Comparison of ENCODE assay signal across 8 cellular contexts in the genomic region with DNA sequence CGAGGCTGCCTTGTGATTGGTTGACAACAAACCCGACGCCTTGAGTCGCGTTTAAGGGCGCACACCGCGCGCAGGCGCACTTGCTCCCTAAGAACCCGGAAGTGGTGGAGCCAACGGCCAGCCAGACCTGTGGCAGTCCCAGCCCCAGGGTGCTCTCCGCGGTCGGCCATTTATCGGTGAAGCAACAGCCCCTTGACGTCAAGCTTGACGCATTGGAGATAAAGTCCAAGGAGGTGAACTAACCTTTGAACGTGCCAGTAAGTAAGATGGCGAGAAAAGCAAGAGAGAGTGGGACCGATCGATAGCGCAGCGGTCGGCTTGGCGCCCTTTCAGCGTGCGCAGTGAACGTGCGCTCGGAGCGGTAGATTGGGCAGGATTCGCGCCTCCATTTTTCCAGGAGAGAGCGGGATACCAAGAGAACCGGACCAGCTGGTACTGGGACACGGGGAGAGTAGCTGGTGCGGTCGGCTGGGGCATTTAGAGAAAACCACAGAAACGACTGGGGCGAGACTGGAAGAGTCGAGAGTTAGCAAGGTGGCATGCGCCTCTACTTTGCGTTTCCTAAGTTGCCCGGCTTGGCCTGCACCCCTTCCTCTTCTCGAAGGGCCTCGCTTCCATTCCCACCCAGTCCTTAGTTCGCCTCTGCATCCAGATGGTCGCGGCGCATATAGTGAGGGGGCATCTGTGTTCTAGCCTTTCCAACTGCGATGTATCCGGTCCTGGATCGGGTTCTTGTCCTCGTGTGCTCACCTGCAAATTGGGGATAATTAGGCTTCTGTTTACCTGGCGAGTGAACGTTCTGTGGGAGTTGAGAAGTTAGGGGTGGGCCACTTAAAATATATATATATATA. TPM values are rescaled to one million over a fixed set of nuclear protein-coding genes. Genes with fewer than 3 reads are reported as not detected.
DNase-seq lines count a peak whose midpoint lies in the region; ATAC-seq and TF ChIP-seq lines count a peak whose summit lies in the region.

Gene CSTF1, plus strand, starts transcription at position 364 of the 851 bp plus-strand sequence. CDS start 2,908 bp downstream, outside the sequence.

- H3K4me1 ChIP-seq in CD8-positive, alpha-beta T cell (ENCODE audit: insufficient read depth, low read length), result peaks cover 17% of the 10 kb centered on the region
- H3K4me1 ChIP-seq in effector memory CD4-positive, alpha-beta T cell (ENCODE audit: control insufficient read depth, insufficient read depth, low read length, poor library complexity, severe bottlenecking), result peaks cover 14% of the 10 kb centered on the region

- H3K9me3 ChIP-seq in CD8-positive, alpha-beta T cell (ENCODE audit: low read length), result no peaks in the 10 kb centered on the region
- no peaks in the 10 kb centered on the region for H3K9me3 ChIP-seq in effector memory CD4-positive, alpha-beta T cell (ENCODE audit: control insufficient read depth, low read length)

- H3K27ac Mint-ChIP-seq in CD8-positive, alpha-beta T cell, result no peak within 1 kb of the TSS

- H3K27me3 ChIP-seq in CD8-positive, alpha-beta T cell (ENCODE audit: insufficient read depth, low read length), result no peaks in the 10 kb centered on the region
- no peaks in the 10 kb centered on the region for H3K27me3 ChIP-seq in effector memory CD4-positive, alpha-beta T cell (replicated peaks; ENCODE audit: control insufficient read depth, insufficient read depth, low read length, poor library complexity, severe bottlenecking)

- POLR2A ChIA-PET in CD8-positive, alpha-beta T cell (lab: Charles Lee), result interaction anchor here (0.8 to 2.6 kb wide), 11 partner anchors 11 to 1000 kb away, joined by 3 to 21 read pairs (median 3); partner anchors contain the start of genes CASS4, FAM210B and RTF2

- ATAC-seq in CD8-positive, alpha-beta T cell, result peak; percentile 84
- ATAC-seq in GM19468 (IDR thresholded peaks at IDR 0.05; ENCODE audit: extremely low read depth, unreplicated experiment), result peak; percentile 93

- H3K27me3 Mint-ChIP-seq in CD8-positive, alpha-beta T cell (ENCODE audit: low read depth), result no peaks in the 10 kb centered on the region

- CTCF ChIA-PET in CD8-positive, alpha-beta T cell (lab: Charles Lee), result interaction anchor here (0.8 to 1.5 kb wide), 7 partner anchors 9 to 122 kb away, joined by 3 to 5 read pairs (median 3); partner anchors contain the start of gene CASS4

- peak within 1 kb of the TSS; percentile 91 for H3K4me3 ChIP-seq in CD8-positive, alpha-beta T cell (ENCODE audit: low read depth, low read length)
- peak within 1 kb of the TSS; percentile 83 for H3K4me3 ChIP-seq in effector memory CD4-positive, alpha-beta T cell (ENCODE audit: insufficient read depth, low read depth, low read length, poor library complexity, severe bottlenecking)

- intact Hi-C loops in CD8-positive, alpha-beta T cell (cut with DNase I, micrococcal nuclease), result loop anchor here (1.0 to 10.0 kb wide), 5 partner anchors 20 to 1915 kb away; partner anchors contain the start of genes FAM210B (in 2 of the 2), RTF2 (in 2 of the 2), CASS4 (in 1 of the 2) and RAB22A (in 1 of the 2)

- peaks cover 27% of the 10 kb centered on the region for H3K36me3 Mint-ChIP-seq in CD8-positive, alpha-beta T cell

- no peak within 1 kb of the TSS for H3K4me3 Mint-ChIP-seq in CD8-positive, alpha-beta T cell

- H3K36me3 ChIP-seq in CD8-positive, alpha-beta T cell (ENCODE audit: insufficient read depth, low read length), result peaks cover 21% of the 10 kb centered on the region
- H3K36me3 ChIP-seq in effector memory CD4-positive, alpha-beta T cell (ENCODE audit: control insufficient read depth, insufficient read depth, low read length), result peaks cover 18% of the 10 kb centered on the region

- TF ChIP-seq CTCF in CD8-positive, alpha-beta T cell (IDR thresholded peaks at IDR 0.05), result no peak

- peaks cover 27% of the 10 kb centered on the region for H3K4me1 Mint-ChIP-seq in CD8-positive, alpha-beta T cell (ENCODE audit: low read depth)

- no peaks in the 10 kb centered on the region for H3K9me3 Mint-ChIP-seq in CD8-positive, alpha-beta T cell

- peak; percentile 98 to 99 (median 99) for DNase-seq in CD8-positive, alpha-beta T cell
- DNase-seq in HS-5 (ENCODE audit: low read depth) (peak; percentile 95), lung microvascular endothelial cell (ENCODE audit: low read depth in 2 of 2) (peak; percentile 100)
- peak; percentile 99 for DNase-seq in NK-92 treated with Interleukin-12 subunit alpha and Interleukin-12 subunit beta, amount 100 ng/mL, for 24 hours (lab: John Stamatoyannopoulos, UW)
- DNase-seq in activated CD8-positive, alpha-beta memory T cell treated with anti-CD3 and anti-CD28 coated beads for 24 hours, result peak; percentile 99
- DNase-seq in effector memory CD4-positive, alpha-beta T cell, result peak; percentile 99 to 100 (median 100)
- peak; percentile 99 for DNase-seq in stimulated activated CD8-positive, alpha-beta memory T cell treated with anti-CD3 and anti-CD28 coated beads, Interleukin-12 subunit alpha, Interleukin-12 subunit beta, amount 100 ng/mL, for 1 hour (ENCODE audit: low read depth)

- peak within 1 kb of the TSS; percentile 95 for H3K27ac ChIP-seq in CD8-positive, alpha-beta T cell (ENCODE audit: low read depth, low read length)
- peak within 1 kb of the TSS; percentile 86 for H3K27ac ChIP-seq in effector memory CD4-positive, alpha-beta T cell (ENCODE audit: insufficient read depth, low read length, poor library complexity, severe bottlenecking)

RNA-seq across cellular contexts. Expression of gene CSTF1, which starts in this region (rescaled TPM):
- total RNA-seq in CD8-positive, alpha-beta T cell, result 10 to 100 TPM; 20.7 to 26.0 TPM
- total RNA-seq in lung microvascular endothelial cell, result 16.6 and 21.6 TPM in 2 replicates

Comparison
In these comparisons a context has a peak if more than half of its experiments do, and no peak if none do; other contexts are left out.
1. Peak in every context shown above with its lines: DNase-seq, ATAC-seq, H3K4me3 ChIP-seq and H3K27ac ChIP-seq.